ENCODE assay signal across 7 cellular contexts in the genomic region with DNA sequence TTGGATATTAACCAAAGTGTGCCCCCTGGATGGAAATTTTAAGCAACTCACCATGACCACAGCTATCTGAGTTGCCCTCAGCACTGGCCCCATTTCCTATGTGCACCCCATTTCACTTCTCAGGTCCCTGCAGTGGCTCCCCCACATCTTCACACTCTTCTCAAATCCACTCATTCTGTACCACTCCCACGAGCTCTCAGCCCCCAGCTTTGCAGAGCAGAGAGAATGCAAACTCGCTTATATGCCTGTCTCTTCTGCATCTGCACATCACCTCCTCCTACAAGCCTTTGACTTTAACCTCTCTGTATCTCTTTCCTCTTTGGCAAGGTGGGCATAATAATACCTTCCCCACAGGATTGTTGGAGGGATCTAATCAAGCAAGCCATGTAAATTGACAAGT. TPM values are rescaled to one million over a fixed set of nuclear protein-coding genes. Genes with fewer than 3 reads are reported as not detected.
"Had no signal": no experiment of that assay in that cellular context is flagged by ENCODE, and none has a peak within 500 bp of the region (broad histone marks: within the 10 kb centered on the region; RNA-seq: fewer than 3 reads in every experiment).

No MANE protein-coding gene starts in this region.

- H3K4me3 Mint-ChIP-seq: HFFc6 had no signal

- H3K27ac ChIP-seq: GM23248 had no signal

- DNase-seq: GM23248, GOT3, H7, HFFc6, IMR-90 had no signal

- H3K27ac Mint-ChIP-seq: HFFc6 had no signal

RNA-seq across cellular contexts. Expression of gene DPYSL5, which starts 46.2 kb away (rescaled TPM):
- total RNA-seq: GM23248, HFFc6, HT-29, IMR-90, K562 had no signal
